In genomic region chr19:36707134-36707533, GRCh38 we compare ENCODE assay signal across 3 cellular contexts.
TF ChIP-seq lines count a peak whose summit lies in the region.

No MANE protein-coding gene starts in this region.

TF ChIP-seq in liver, 16 proteins besides CTCF, POLR2A, EP300 and RAD21:
- no peak for TF ChIP-seq FOXA1 (IDR thresholded peaks at IDR 0.05)
- no peak for TF ChIP-seq EGR1 (IDR thresholded peaks at IDR 0.05; ENCODE audit: low read depth in 2 of 2)
- TF ChIP-seq REST (IDR thresholded peaks at IDR 0.05) = no peak
- no peak for TF ChIP-seq GABPA (IDR thresholded peaks at IDR 0.05 in 1 of 2, conservative IDR thresholded peaks at IDR 0.05 in 1 of 2)
- no peak for TF ChIP-seq RXRA (IDR thresholded peaks at IDR 0.05)
- TF ChIP-seq ATF3 (IDR thresholded peaks at IDR 0.05) = no peak
- no peak for TF ChIP-seq SP1 (IDR thresholded peaks at IDR 0.05)
- no peak for TF ChIP-seq HNF4G (IDR thresholded peaks at IDR 0.05)
- TF ChIP-seq YY1 (IDR thresholded peaks at IDR 0.05) = no peak
- no peak for TF ChIP-seq TAF1 (conservative IDR thresholded peaks at IDR 0.05)
- TF ChIP-seq FOXA2 (IDR thresholded peaks at IDR 0.05) = no peak
- TF ChIP-seq ZBTB33 (IDR thresholded peaks at IDR 0.05) = no peak
- TF ChIP-seq MAX (IDR thresholded peaks at IDR 0.05) = no peak
- TF ChIP-seq NR2F2 (IDR thresholded peaks at IDR 0.05) = no peak

TF ChIP-seq in HepG2, 621 proteins besides CTCF, POLR2A, EP300 and RAD21:
- TF ChIP-seq E2F5 (CRISPR knock-in tag; conservative IDR thresholded peaks at IDR 0.05) (no peak), ZBTB7B (CRISPR knock-in tag; IDR thresholded peaks at IDR 0.05) (no peak), ZNF780A (CRISPR knock-in tag; IDR thresholded peaks at IDR 0.05) (no peak), ZBTB20 (CRISPR knock-in tag; IDR thresholded peaks at IDR 0.05; ENCODE audit: borderline replicate concordance, low read depth) (no peak), ZNF460 (CRISPR knock-in tag; IDR thresholded peaks at IDR 0.05; ENCODE audit: borderline replicate concordance) (no peak)

TF ChIP-seq in K562, 482 proteins besides CTCF, POLR2A, EP300 and RAD21:
- peak; percentile 53 for TF ChIP-seq NFIC (IDR thresholded peaks at IDR 0.05)
- no peak for TF ChIP-seq FOXP1 (CRISPR knock-in tag; IDR thresholded peaks at IDR 0.05)
